ENCODE assay signal across 31 cellular contexts in genomic region chr10:123175389-123176387, GRCh38. TPM values are rescaled to one million over a fixed set of nuclear protein-coding genes. Genes with fewer than 3 reads are reported as not detected.
A peak's percentile ranks its signal among the peaks of the same experiment; 100 is the strongest.
DNase-seq lines count a peak whose midpoint lies in the region; ATAC-seq and TF ChIP-seq lines count a peak whose summit lies in the region.
"Had no signal": no experiment of that assay in that cellular context is flagged by ENCODE, and none has a peak within 500 bp of the region (broad histone marks: within the 10 kb centered on the region; RNA-seq: fewer than 3 reads in every experiment).

No MANE protein-coding gene starts in this region.

- H3K27me3 ChIP-seq in HCT116 (ENCODE audit: insufficient read depth, low read length) (no peaks in the 10 kb centered on the region), Panc1 (ENCODE audit: control insufficient read depth, insufficient read depth, low read length) (no peaks in the 10 kb centered on the region), aorta (ENCODE audit: control insufficient read depth in 1 of 2, insufficient read depth in 2 of 2, low read length in 1 of 2) (no peaks in the 10 kb centered on the region)
- H3K27me3 ChIP-seq: SJSA1 had no signal

- no peak for TF ChIP-seq CTCF in HCT116 (IDR thresholded peaks at IDR 0.05 in 2 of 3, conservative IDR thresholded peaks at IDR 0.05 in 1 of 3; ENCODE audit: borderline replicate concordance in 1 of 3, insufficient read depth in 1 of 3, low read depth in 2 of 3, low read length in 2 of 3)
- TF ChIP-seq CTCF in Panc1 (IDR thresholded peaks at IDR 0.05), result no peak
- no peak for TF ChIP-seq CTCF in endothelial cell (IDR thresholded peaks at IDR 0.05; ENCODE audit: unreplicated experiment)
- no peak for TF ChIP-seq CTCF in omental fat pad (IDR thresholded peaks at IDR 0.05)

- H3K27ac Mint-ChIP-seq in endothelial cell (ENCODE audit: unreplicated experiment), result no peak overlapping the region
- H3K27ac Mint-ChIP-seq: CD8-positive, alpha-beta T cell; T-cell had no signal

- 0 out of 2 replicates have a peak, but pooled peaks have one; percentile 46 for ATAC-seq in HCT116
- ATAC-seq in Panc1, result peak; percentile 71
- ATAC-seq in aorta (ENCODE audit: low FRiP score), result no peak
- ATAC-seq in omental fat pad (ENCODE audit: low FRiP score), result no peak
- ATAC-seq: CD8-positive, alpha-beta T cell; PC-3; T-cell had no signal

- peaks cover 3% of the 10 kb centered on the region; the same call in 1 of the 2 replicates for H4K20me1 ChIP-seq in HCT116 (ENCODE audit: insufficient read depth)

- H3K79me2 ChIP-seq in HCT116 (ENCODE audit: insufficient read depth, low read length), result peaks cover 54% of the 10 kb centered on the region

- no peak for TF ChIP-seq RAD21 in HCT116 (IDR thresholded peaks at IDR 0.05; ENCODE audit: low read depth)

- intact Hi-C loops in HCT116 (cut with micrococcal nuclease) (no loop called here), Panc1 (cut with micrococcal nuclease; ENCODE audit: unreplicated experiment) (no loop called here), aorta (cut with DNase I) (no loop called here)

- in situ Hi-C loops in Panc1 (cut with HindIII; ENCODE audit: low pct_unique_long_range_greater_than_20kb, low sequenced_read_pairs), result no loop called here

- H3K9me3 ChIP-seq in HCT116 (ENCODE audit: control insufficient read depth in 1 of 2, insufficient read depth in 1 of 2, low read depth in 1 of 2, low read length in 2 of 2) (no peaks in the 10 kb centered on the region), Panc1 (ENCODE audit: control insufficient read depth, insufficient read depth, low read depth, low read length) (no peaks in the 10 kb centered on the region), aorta (ENCODE audit: control insufficient read depth, low read length) (no peaks in the 10 kb centered on the region)
- H3K9me3 ChIP-seq: Caco-2, SJSA1 had no signal

- H3K4me1 Mint-ChIP-seq in endothelial cell (ENCODE audit: unreplicated experiment), result no peaks in the 10 kb centered on the region

- BruUV-seq in HCT116 (replicated peaks; lab: Mats Ljungman, UMichigan), result no TSS peak
- no TSS peak for BruUV-seq in Panc1 (replicated peaks; lab: Mats Ljungman, UMichigan)

- H3K9me3 Mint-ChIP-seq in endothelial cell (ENCODE audit: unreplicated experiment), result no peaks in the 10 kb centered on the region

- WGBS in aorta, 2 donors, result 67 to 72% methylated on average over 9 of the region's 9 CpGs

- H3K4me1 ChIP-seq in HCT116 (ENCODE audit: control insufficient read depth in 1 of 2, insufficient read depth in 2 of 2, low read length in 2 of 2) (no peaks in the 10 kb centered on the region), Panc1 (ENCODE audit: control insufficient read depth, insufficient read depth, low read length) (no peaks in the 10 kb centered on the region), aorta (ENCODE audit: control insufficient read depth in 1 of 2, insufficient read depth in 2 of 2, low read length in 2 of 2) (no peaks in the 10 kb centered on the region)
- H3K4me1 ChIP-seq: Caco-2, SJSA1 had no signal

- no peak overlapping the region for H3K4me2 ChIP-seq in HCT116 (ENCODE audit: low read length)

- TF ChIP-seq POLR2A in HCT116 (IDR thresholded peaks at IDR 0.05; ENCODE audit: borderline replicate concordance, extremely low read depth, insufficient read depth, insufficient read length), result no peak

- H3K27me3 Mint-ChIP-seq in endothelial cell (ENCODE audit: unreplicated experiment), result peaks cover 2% of the 10 kb centered on the region
- H3K27me3 Mint-ChIP-seq: T-cell had no signal

- H3K4me3 ChIP-seq in HCT116 (replicated peaks in 1 of 2; ENCODE audit: low read depth in 1 of 2, low read length in 2 of 2) (no peak overlapping the region), Panc1 (ENCODE audit: low read depth in 2 of 2, low read length in 2 of 2) (no peak overlapping the region), aorta (ENCODE audit: low read length in 2 of 2) (no peak overlapping the region)
- H3K4me3 ChIP-seq: SJSA1 had no signal

- H3K27ac ChIP-seq in HCT116 (ENCODE audit: low read depth, low read length) (no peak overlapping the region), Panc1 (ENCODE audit: low read length) (no peak overlapping the region), aorta (ENCODE audit: low read depth in 1 of 2, low read length in 2 of 2) (no peak overlapping the region)
- H3K27ac ChIP-seq: HL-60, SJSA1 had no signal

- H3K4me3 Mint-ChIP-seq in endothelial cell (ENCODE audit: unreplicated experiment), result peak overlapping the region; percentile 0
- H3K4me3 Mint-ChIP-seq: CD8-positive, alpha-beta T cell; T-cell had no signal

- RAD21 ChIA-PET in HCT116 (lab: Charles Lee; ENCODE audit: low non-redundant PET in 1 of 2, low total read pairs in 2 of 2, uncharacterized antibody in 2 of 2, unreplicated experiment in 2 of 2), result no interaction called here

- peaks cover 23% of the 10 kb centered on the region for H3K36me3 Mint-ChIP-seq in endothelial cell (ENCODE audit: low read depth, unreplicated experiment)

- no peak overlapping the region for H3K9ac ChIP-seq in HCT116 (ENCODE audit: low read length)

- no peak overlapping the region for H2AFZ ChIP-seq in HCT116 (ENCODE audit: low read depth, low read length, poor library complexity, severe bottlenecking)

- POLR2A ChIA-PET in HCT116 (lab: Charles Lee) (no interaction called here), Panc1 (lab: Charles Lee) (no interaction called here)

- CTCF ChIA-PET in HCT116 (lab: Charles Lee), result no interaction called here
- CTCF ChIA-PET in Panc1 (lab: Charles Lee), result interaction anchor here (0.6 kb wide), 1 partner anchor 16 kb away, joined by 3 read pairs; no protein-coding TSS in a partner anchor

- H3K9me2 ChIP-seq in HCT116 (ENCODE audit: insufficient read depth), result no peaks in the 10 kb centered on the region

- peak; percentile 24 for DNase-seq in ELF-1 (ENCODE audit: low read depth, low spot score)
- no peak for DNase-seq in HCT116 (ENCODE audit: low read depth, low spot score)
- DNase-seq in Panc1 (ENCODE audit: low read depth, low spot score), result no peak
- no peak for DNase-seq in endothelial cell (ENCODE audit: low spot score)
- DNase-seq in NCI-H187 (lab: John Stamatoyannopoulos, UW), result no peak
- no peak for DNase-seq in aorta
- DNase-seq in omental fat pad (ENCODE audit: low spot score), result no peak
- DNase-seq in NCI-H1436 (lab: John Stamatoyannopoulos, UW), result no peak
- DNase-seq: C1 segment of cervical spinal cord; Caco-2; CD8-positive, alpha-beta T cell; DMS 273 treated with DMSO at 0.1 percent for 48 hours; DMS79 treated with DMSO at 0.1 percent for 48 hours; HCEC 1CT; NCI-H1417; NCI-H1694 treated with DMSO at 0.1 percent for 48 hours; NCI-H2081 treated with DMSO at 0.1 percent for 48 hours; NCI-H2171; NCI-H226; NCI-H510A; NCI-H69; PC-3; Right ventricle myocardium superior; T-cell had no signal

- H3K36me3 ChIP-seq in HCT116 (ENCODE audit: control insufficient read depth in 1 of 2, insufficient read depth in 2 of 2, low read length in 2 of 2) (peaks cover 8 to 27% of the 10 kb centered on the region in 2 experiments; a peak in 2 of 4 replicates), Panc1 (ENCODE audit: control insufficient read depth, insufficient read depth, low read length) (no peaks in the 10 kb centered on the region; the same call in 1 of the 2 replicates), aorta (ENCODE audit: control insufficient read depth in 1 of 2, insufficient read depth in 2 of 2, low read length in 1 of 2) (peaks cover 0 to 4% of the 10 kb centered on the region in 2 donors)

TF ChIP-seq in HCT116, 20 proteins besides CTCF, POLR2A, EP300 and RAD21:
- TF ChIP-seq TCF7L2 (IDR thresholded peaks at IDR 0.05; ENCODE audit: borderline replicate concordance, extremely low read depth, insufficient read depth, insufficient read length) (no peak), POLR2AphosphoS5 (IDR thresholded peaks at IDR 0.05; ENCODE audit: low read depth, low read length) (no peak), EGR1 (IDR thresholded peaks at IDR 0.05; ENCODE audit: low read depth) (no peak), CEBPB (IDR thresholded peaks at IDR 0.05; ENCODE audit: low read depth) (no peak), SIN3A (IDR thresholded peaks at IDR 0.05; ENCODE audit: low read depth) (no peak)

RNA-seq across cellular contexts. Expression of gene BUB3, which starts 21.5 kb away (rescaled TPM):
- total RNA-seq in HCT116 (2021; ENCODE audit: unreplicated experiment) (271 TPM), Panc1 (2021; ENCODE audit: unreplicated experiment) (237 TPM), endothelial cell (ENCODE audit: unreplicated experiment) (107 TPM), aorta (10 to 100 TPM; 42.9 to 61.4 TPM), omental fat pad (10 to 100 TPM; 66.6 to 94.9 (median 84.3) TPM)
- 413 and 417 TPM in 2 replicates for polyA plus RNA-seq in HCT116 (2012)
- polyA plus RNA-seq in Panc1 (2012; ENCODE audit: insufficient read length), result 189 TPM
- polyA plus RNA-seq in aorta, result 10 to 100 TPM; 40.6 to 54.0 TPM

RNA-seq across cellular contexts. Expression of gene HMX2, which starts 27.8 kb away (rescaled TPM):
- total RNA-seq in HCT116 (2021; ENCODE audit: unreplicated experiment), result not detected
- not detected in 2 replicates for polyA plus RNA-seq in HCT116 (2012)
- 2.7 TPM for total RNA-seq in Panc1 (2021; ENCODE audit: unreplicated experiment)
- polyA plus RNA-seq in Panc1 (2012; ENCODE audit: insufficient read length), result 4.1 TPM
- total RNA-seq in endothelial cell (ENCODE audit: unreplicated experiment), result not detected
- not detected for total RNA-seq in aorta
- polyA plus RNA-seq in aorta, result not detected
- not detected for total RNA-seq in omental fat pad
- total RNA-seq: A673; CD8-positive, alpha-beta T cell; LHCN-M2; MCF 10A; PC-3; Right ventricle myocardium superior; RPMI7951; T-cell; T-helper 2 cell treated with Interferon-gamma antibody and Interleukin-4, amounts not matched to agents 100 ng/mL and 5 ng/mL, for 36 hours had no signal

RNA-seq across cellular contexts. Expression of gene HMX3, which starts 39.9 kb away (rescaled TPM):
- not detected for total RNA-seq in HCT116 (2021; ENCODE audit: unreplicated experiment)
- polyA plus RNA-seq in HCT116 (2012), result not detected in 2 replicates
- total RNA-seq in Panc1 (2021; ENCODE audit: unreplicated experiment), result 15.2 TPM
- 11.9 TPM for polyA plus RNA-seq in Panc1 (2012; ENCODE audit: insufficient read length)
- not detected for total RNA-seq in endothelial cell (ENCODE audit: unreplicated experiment)
- total RNA-seq in aorta, result not detected
- not detected for polyA plus RNA-seq in aorta
- 1 to 10 TPM in 1 of 4 donors, not detected in 3; 1.3 TPM for total RNA-seq in omental fat pad
- total RNA-seq: Caco-2; LHCN-M2; MCF 10A; Right ventricle myocardium superior; RPMI7951; T-helper 2 cell treated with Interferon-gamma antibody and Interleukin-4, amounts not matched to agents 100 ng/mL and 5 ng/mL, for 36 hours had no signal

Comparison
In these comparisons a context has a peak if more than half of its experiments do, and no peak if none do; other contexts are left out.
1. ATAC-seq: peak in HCT116 (single experiment) and Panc1 (single experiment); none in aorta (single experiment) and omental fat pad (single experiment).